14 cellular contexts compared by ENCODE assay signal in the genomic region with DNA sequence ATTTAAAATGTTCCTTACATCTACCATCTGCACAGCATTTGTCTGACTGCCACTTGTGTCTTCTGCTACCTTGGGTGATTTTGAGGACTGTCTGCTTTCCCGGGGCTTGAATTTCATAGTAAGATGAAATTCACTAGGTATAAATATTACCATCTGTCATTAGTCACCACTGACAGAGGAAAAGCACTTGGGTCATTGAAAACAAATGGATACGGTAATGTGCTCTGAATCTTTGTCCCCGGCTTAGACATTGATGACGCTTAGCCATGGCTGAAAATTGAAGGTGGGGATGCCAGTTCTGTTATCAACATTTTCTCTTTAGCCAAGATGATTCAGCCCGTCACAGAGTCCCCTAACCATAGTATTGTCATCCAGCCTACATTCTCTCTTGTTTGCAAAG.
"Had no signal": no experiment of that assay in that cellular context is flagged by ENCODE, and none has a peak within 500 bp of the region (broad histone marks: within the 10 kb centered on the region; RNA-seq: fewer than 3 reads in every experiment).

No MANE protein-coding gene starts in this region.

- H3K9me3 ChIP-seq: ascending aorta, transverse colon had no signal

- H3K27ac ChIP-seq: ascending aorta, parathyroid adenoma, transverse colon had no signal

- DNase-seq: activated CD4-positive, alpha-beta memory T cell treated with anti-CD3 and anti-CD28 coated beads, Interleukin-2, amount 10 ng/mL, durations not matched to agents 7 days and 5 days; activated CD4-positive, alpha-beta T cell treated with anti-CD3 and anti-CD28 coated beads for 1 hour; activated gamma-delta T cell treated with Interleukin-2 at 50 U/mL for 16 hours; activated naive CD8-positive, alpha-beta T cell treated with anti-CD3 and anti-CD28 coated beads for 36 hours; activated T-cell treated with anti-CD3 and anti-CD28 coated beads, Interleukin-2, amount 50 U/mL, for 48 hours; effector CD4-positive, alpha-beta T cell; midbrain; naive B cell; small intestine; transverse colon had no signal

- H3K27me3 ChIP-seq: ascending aorta, transverse colon had no signal

- H3K4me3 ChIP-seq: ascending aorta, lung, transverse colon had no signal

- ATAC-seq: stimulated activated effector memory CD8-positive, alpha-beta T cell treated with anti-CD3 and anti-CD28 coated beads, Interleukin-12 subunit alpha, Interleukin-12 subunit beta, amount 100 ng/mL, for 72 hours had no signal

- H3K36me3 ChIP-seq: transverse colon had no signal
